In the genomic region with DNA sequence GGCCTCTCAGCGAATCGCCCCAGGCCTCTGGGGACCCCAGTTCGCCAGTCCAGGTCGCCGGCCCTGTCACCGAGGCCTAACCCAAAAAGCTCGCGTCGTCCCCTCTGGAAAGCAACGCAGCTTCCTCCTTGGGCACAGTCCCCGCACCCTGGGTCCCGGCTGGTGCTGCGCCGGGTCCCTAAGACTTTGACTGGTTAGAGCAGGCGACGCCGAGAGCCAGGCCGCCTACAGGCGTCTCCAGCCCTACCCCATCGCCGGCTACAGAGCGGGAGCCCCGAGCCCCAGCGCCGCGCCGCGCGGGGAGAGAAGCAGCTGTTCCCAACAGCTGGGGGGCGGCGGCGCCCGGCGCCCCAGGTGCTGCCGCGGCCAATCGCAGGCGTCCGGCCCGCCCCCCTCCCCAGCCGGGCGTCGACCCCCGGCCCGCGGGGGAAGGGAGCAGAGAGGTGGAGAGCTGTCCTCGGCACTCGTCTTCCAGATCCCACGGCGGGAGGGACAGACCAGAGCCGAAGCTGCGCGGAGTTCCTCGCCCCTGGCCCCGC, we compare ENCODE assay signal across 8 cellular contexts. TPM values are rescaled to one million over a fixed set of nuclear protein-coding genes. Genes with fewer than 3 reads are reported as not detected.
A peak's percentile ranks its signal among the peaks of the same experiment; 100 is the strongest.
DNase-seq lines count a peak whose midpoint lies in the region; ATAC-seq and TF ChIP-seq lines count a peak whose summit lies in the region.

No MANE protein-coding gene starts in this region.

- peak in 1 of 2 donors; percentile 76 for TF ChIP-seq POLR2A in uterus (IDR thresholded peaks at IDR 0.05)

- peak; percentile 8 for TF ChIP-seq CTCF in epithelial cell of esophagus (IDR thresholded peaks at IDR 0.05; ENCODE audit: insufficient read depth, low read depth, low read length, missing control alignments)
- TF ChIP-seq CTCF in uterus (IDR thresholded peaks at IDR 0.05): peak in 1 of 4 experiments; percentile 34

- DNase-seq in stimulated activated CD4-positive, alpha-beta T cell treated with anti-CD3 and anti-CD28 coated beads, Interleukin-15, amount 100 ng/mL, for 24 hours: peak; percentile 27
- no peak for DNase-seq in stimulated activated CD4-positive, alpha-beta T cell treated with anti-CD3 and anti-CD28 coated beads, Interleukin-2, amount 100 ng/mL, for 48 hours
- DNase-seq in epithelial cell of esophagus (ENCODE audit: low read depth) (peak; percentile 28), uterus (peak; percentile 51 to 53), kidney glomerular epithelial cell (lab: John Stamatoyannopoulos, UW) (no peak), NCI-H2227 treated with DMSO at 0.1 percent for 48 hours (lab: John Stamatoyannopoulos, UW) (no peak)

- H3K9ac ChIP-seq in mucosa of rectum (ENCODE audit: low read depth in 1 of 2, low read length in 2 of 2): peak overlapping the region in 1 of 2 donors; percentile 96

- H3K4me1 ChIP-seq in mucosa of rectum (ENCODE audit: control insufficient read depth in 2 of 2, insufficient read depth in 2 of 2, low read length in 2 of 2) (peaks cover 4 to 5% of the 10 kb centered on the region in 2 donors), uterus (no peaks in the 10 kb centered on the region)

- H3K27ac ChIP-seq in mucosa of rectum (ENCODE audit: low read depth in 2 of 2, low read length in 2 of 2) (peak overlapping the region; percentile 32 to 39), uterus (peak overlapping the region; percentile 86 to 92)

- H3K27me3 ChIP-seq in mucosa of rectum (ENCODE audit: control insufficient read depth in 2 of 2, insufficient read depth in 2 of 2, low read length in 2 of 2) (no peaks in the 10 kb centered on the region), uterus (no peaks in the 10 kb centered on the region)

- H3K4me3 ChIP-seq in epithelial cell of esophagus (ENCODE audit: low read length): peak overlapping the region; percentile 44
- H3K4me3 ChIP-seq in mucosa of rectum (ENCODE audit: low read length in 2 of 2): peak overlapping the region; percentile 53 to 91
- H3K4me3 ChIP-seq in uterus: peak overlapping the region; percentile 71 to 81

- H3K36me3 ChIP-seq in mucosa of rectum (ENCODE audit: control insufficient read depth in 2 of 2, insufficient read depth in 2 of 2, low read length in 2 of 2) (no peaks in the 10 kb centered on the region), uterus (no peaks in the 10 kb centered on the region)

- ATAC-seq in HG03159 (IDR thresholded peaks at IDR 0.05; ENCODE audit: unreplicated experiment): no peak

- intact Hi-C loops in uterus (cut with DNase I; ENCODE audit: low total_unique reads): no loop called here

- H3K9me3 ChIP-seq in mucosa of rectum (ENCODE audit: control insufficient read depth in 2 of 2, low read length in 2 of 2) (no peaks in the 10 kb centered on the region), uterus (no peaks in the 10 kb centered on the region)

RNA-seq across cellular contexts. Expression of a gene that starts 0.5 kb away (rescaled TPM):
- total RNA-seq in uterus: 10 to 100 TPM in 3 of 4 donors, 1 to 10 TPM in 1; 2.0 to 69.4 (median 27.0) TPM

Comparison
In these comparisons a context has a peak if more than half of its experiments do, and no peak if none do; other contexts are left out.
1. DNase-seq: peak in stimulated activated CD4-positive, alpha-beta T cell treated with anti-CD3 and anti-CD28 coated beads, Interleukin-15, amount 100 ng/mL, for 24 hours (single experiment), epithelial cell of esophagus (single experiment) and uterus (2 of 2); none in stimulated activated CD4-positive, alpha-beta T cell treated with anti-CD3 and anti-CD28 coated beads, Interleukin-2, amount 100 ng/mL, for 48 hours (0 of 2), kidney glomerular epithelial cell (single experiment) and NCI-H2227 treated with DMSO at 0.1 percent for 48 hours (single experiment).
2. Peak in every context shown above with its lines, with median percentiles within 50 percentile points of each other: H3K4me3 ChIP-seq.